8 cellular contexts compared by ENCODE assay signal in the genomic region with DNA sequence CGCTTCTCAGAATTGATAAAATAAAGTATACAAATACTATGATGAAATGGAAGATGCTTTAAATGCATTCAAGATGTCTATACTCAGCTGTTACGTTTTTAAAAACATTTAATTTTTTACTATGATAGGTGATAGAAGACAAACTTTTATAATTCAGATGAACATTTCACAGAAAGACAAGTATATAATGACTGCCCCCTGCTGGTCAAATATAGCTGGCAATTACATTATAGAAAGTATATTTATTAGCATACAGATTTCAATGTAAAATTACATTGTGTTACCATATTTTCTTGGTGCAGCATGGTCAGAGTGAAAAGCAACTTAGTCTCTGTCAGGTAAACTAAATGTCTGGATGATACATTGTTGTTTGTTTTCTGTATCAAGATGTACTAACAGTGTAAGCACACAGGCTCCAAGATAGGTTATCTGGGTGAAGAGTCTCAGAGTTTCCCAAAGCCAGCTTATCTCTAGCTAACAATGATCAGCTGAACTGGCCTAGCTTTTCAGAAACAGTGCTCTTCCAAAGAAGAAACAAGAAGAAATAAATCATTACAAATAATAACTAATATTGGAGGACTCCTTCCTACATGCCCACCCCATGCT.
A peak's percentile ranks its signal among the peaks of the same experiment; 100 is the strongest.
DNase-seq lines count a peak whose midpoint lies in the region; ATAC-seq and TF ChIP-seq lines count a peak whose summit lies in the region.

No MANE protein-coding gene starts in this region.

- TF ChIP-seq CTCF in nephron progenitor cell (IDR thresholded peaks at IDR 0.05), result peak; percentile 60

- H3K27me3 Mint-ChIP-seq in nephron progenitor cell (ENCODE audit: low read depth, poor library complexity), result peaks cover 5% of the 10 kb centered on the region

- no peak overlapping the region for H3K27ac Mint-ChIP-seq in nephron progenitor cell

- H3K4me3 Mint-ChIP-seq in nephron progenitor cell, result no peak overlapping the region

- H3K4me1 Mint-ChIP-seq in nephron progenitor cell, result no peaks in the 10 kb centered on the region

- ATAC-seq in HG03457 (IDR thresholded peaks at IDR 0.05; ENCODE audit: unreplicated experiment), result no peak

- no peaks in the 10 kb centered on the region for H3K36me3 Mint-ChIP-seq in nephron progenitor cell (ENCODE audit: low read depth)

- DNase-seq in stimulated activated CD4-positive, alpha-beta T cell treated with anti-CD3 and anti-CD28 coated beads, Interleukin-15, amount 100 ng/mL, for 24 hours, result peak; percentile 20
- DNase-seq in stimulated activated CD4-positive, alpha-beta T cell treated with anti-CD3 and anti-CD28 coated beads, Interleukin-4, amount 100 ng/mL, for 1 hour, result no peak
- DNase-seq in NCI-H2107 (lab: John Stamatoyannopoulos, UW) (peak; percentile 11), nephron progenitor cell (peak; percentile 8), GM19240 (ENCODE audit: insufficient read length, low spot score) (no peak), DMS153 treated with DMSO at 0.1 percent for 48 hours (lab: John Stamatoyannopoulos, UW; ENCODE audit: unreplicated experiment) (no peak)
- DNase-seq in central memory CD4-positive, alpha-beta T cell, result peak; percentile 12

- peaks cover 13% of the 10 kb centered on the region for H3K9me3 Mint-ChIP-seq in nephron progenitor cell

Comparison
In these comparisons a context has a peak if more than half of its experiments do, and no peak if none do; other contexts are left out.
1. DNase-seq: peak in stimulated activated CD4-positive, alpha-beta T cell treated with anti-CD3 and anti-CD28 coated beads, Interleukin-15, amount 100 ng/mL, for 24 hours (single experiment), NCI-H2107 (single experiment), central memory CD4-positive, alpha-beta T cell (single experiment) and nephron progenitor cell (single experiment); none in stimulated activated CD4-positive, alpha-beta T cell treated with anti-CD3 and anti-CD28 coated beads, Interleukin-4, amount 100 ng/mL, for 1 hour (single experiment), GM19240 (single experiment) and DMS153 treated with DMSO at 0.1 percent for 48 hours (single experiment).